In the genomic region with DNA sequence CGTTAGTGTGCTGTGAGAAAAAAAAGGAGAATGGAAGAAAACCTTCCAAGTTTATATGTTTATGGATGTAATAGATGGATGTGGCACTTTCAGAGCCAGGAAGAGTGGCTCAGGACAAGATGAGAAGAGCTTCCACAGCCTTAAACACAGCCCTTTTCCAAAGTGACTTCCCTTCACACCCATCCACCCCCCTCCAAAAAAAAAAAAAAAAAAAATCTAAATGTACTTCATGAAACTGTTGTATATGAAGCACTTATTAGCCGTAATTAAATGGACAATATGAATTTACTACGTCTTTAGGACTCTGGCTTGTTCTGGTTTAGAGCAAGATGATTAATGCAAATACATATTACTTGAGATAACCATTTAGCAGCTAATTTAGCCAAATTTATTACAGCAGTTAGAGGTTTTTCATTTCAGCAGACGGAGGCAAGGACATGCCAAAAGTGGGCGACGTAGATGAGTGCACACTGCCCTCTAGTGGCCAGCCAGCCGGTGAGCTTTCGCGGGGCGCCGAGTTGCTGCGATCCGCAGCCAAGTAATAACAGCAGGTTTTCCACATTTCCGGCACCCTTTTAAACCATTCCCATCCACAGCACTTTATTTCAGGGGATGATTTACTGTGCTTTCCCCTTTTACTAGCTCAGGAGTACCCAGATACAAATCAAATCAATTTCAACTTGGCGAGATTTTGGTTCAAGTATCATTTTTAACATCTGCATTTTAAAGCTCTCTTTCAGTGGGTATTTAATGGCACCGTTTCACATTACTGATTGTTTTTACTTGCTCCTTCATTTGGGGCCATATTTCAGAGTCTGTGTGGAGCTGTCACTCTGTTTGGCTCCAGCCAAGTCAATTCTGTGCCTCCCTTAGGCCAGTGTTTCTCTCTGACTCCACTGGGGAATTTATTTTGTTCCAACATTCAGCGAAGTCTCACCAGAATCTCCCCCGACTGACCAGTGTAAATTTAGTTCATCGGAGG, we compare ENCODE assay signal across 9 cellular contexts.
DNase-seq lines count a peak whose midpoint lies in the region; ATAC-seq and TF ChIP-seq lines count a peak whose summit lies in the region.
"Had no signal": no experiment of that assay in that cellular context is flagged by ENCODE, and none has a peak within 500 bp of the region (broad histone marks: within the 10 kb centered on the region; RNA-seq: fewer than 3 reads in every experiment).

No MANE protein-coding gene starts in this region.

- DNase-seq in GM06990 (ENCODE audit: extremely low read depth, insufficient read length), result peak; percentile 26
- peak; percentile 79 for DNase-seq in NCI-H2107 (lab: John Stamatoyannopoulos, UW)
- peak; percentile 64 for DNase-seq in MCF 10A (ENCODE audit: unreplicated experiment)
- peak; percentile 93 for DNase-seq in inferior parietal cortex (ENCODE audit: extremely low spot score)
- peak; percentile 61 for DNase-seq in smooth muscle cell of the brain vasculature (ENCODE audit: low read depth, low spot score)
- no peak for DNase-seq in cortex of kidney (lab: John Stamatoyannopoulos, UW)

- TF ChIP-seq CTCF in GM06990 (IDR thresholded peaks at IDR 0.05; ENCODE audit: insufficient read depth, low read length, poor library complexity, severe bottlenecking) (peak; percentile 93), VCaP (conservative IDR thresholded peaks at IDR 0.05) (peak; percentile 93), MCF 10A (IDR thresholded peaks at IDR 0.05; ENCODE audit: unreplicated experiment) (peak; percentile 93)

- H3K27me3 Mint-ChIP-seq in MCF 10A (ENCODE audit: insufficient read depth, unreplicated experiment), result no peaks in the 10 kb centered on the region

- peak overlapping the region; percentile 23; the same call in 1 of the 2 replicates for H3K27ac ChIP-seq in VCaP

- POLR2A ChIA-PET in MCF 10A (lab: Yijun Ruan, JAX), result interaction anchor here (0.7 to 1.6 kb wide), 2 partner anchors 306 to 1204 kb away, joined by 3 to 4 read pairs; no protein-coding TSS in a partner anchor

- ATAC-seq in HG02798 (IDR thresholded peaks at IDR 0.05; ENCODE audit: poor library complexity, unreplicated experiment), result peak; percentile 52

- H3K9me3 Mint-ChIP-seq in MCF 10A (ENCODE audit: unreplicated experiment), result no peaks in the 10 kb centered on the region
- H3K9me3 Mint-ChIP-seq: stimulated activated naive CD8-positive, alpha-beta T cell treated with anti-CD3 and anti-CD28 coated beads, Interleukin-15, Interleukin-2, amounts not matched to agents 100 ng/mL and 50 ng/mL, for 24 hours had no signal

- H3K36me3 ChIP-seq in GM06990 (ENCODE audit: control insufficient read depth, insufficient read depth, low read length), result no peaks in the 10 kb centered on the region

- no peak overlapping the region for H3K4me3 ChIP-seq in GM06990 (replicated peaks; ENCODE audit: low read depth, low read length)

- BruUV-seq in MCF 10A (replicated peaks; lab: Mats Ljungman, UMichigan), result no TSS peak

- no peaks in the 10 kb centered on the region for H3K36me3 Mint-ChIP-seq in MCF 10A (ENCODE audit: insufficient read depth, unreplicated experiment)

- peak overlapping the region; percentile 17 for H3K4me3 Mint-ChIP-seq in MCF 10A (ENCODE audit: unreplicated experiment)
- H3K4me3 Mint-ChIP-seq: stimulated activated naive CD8-positive, alpha-beta T cell treated with anti-CD3 and anti-CD28 coated beads, Interleukin-15, Interleukin-2, amounts not matched to agents 100 ng/mL and 50 ng/mL, for 24 hours had no signal

- no peak overlapping the region for H3K27ac Mint-ChIP-seq in MCF 10A (ENCODE audit: low read depth, unreplicated experiment)
- H3K27ac Mint-ChIP-seq: stimulated activated naive CD8-positive, alpha-beta T cell treated with anti-CD3 and anti-CD28 coated beads, Interleukin-15, Interleukin-2, amounts not matched to agents 100 ng/mL and 50 ng/mL, for 24 hours had no signal

- no peaks in the 10 kb centered on the region for H3K27me3 ChIP-seq in GM06990 (replicated peaks; ENCODE audit: control insufficient read depth, insufficient read depth, low read length)

- intact Hi-C loops in MCF 10A (cut with micrococcal nuclease), result loop anchor here (1.0 to 10.0 kb wide), 7 partner anchors 116 to 1216 kb away; no protein-coding TSS in a partner anchor

- CTCF ChIA-PET in MCF 10A (lab: Yijun Ruan, JAX), result interaction anchor here (0.5 to 3.7 kb wide), 90 partner anchors 8 to 1220 kb away, joined by 3 to 38 read pairs (median 4); no protein-coding TSS in a partner anchor

- no peaks in the 10 kb centered on the region for H3K4me1 Mint-ChIP-seq in MCF 10A (ENCODE audit: insufficient read depth, unreplicated experiment)
